In the genomic region with DNA sequence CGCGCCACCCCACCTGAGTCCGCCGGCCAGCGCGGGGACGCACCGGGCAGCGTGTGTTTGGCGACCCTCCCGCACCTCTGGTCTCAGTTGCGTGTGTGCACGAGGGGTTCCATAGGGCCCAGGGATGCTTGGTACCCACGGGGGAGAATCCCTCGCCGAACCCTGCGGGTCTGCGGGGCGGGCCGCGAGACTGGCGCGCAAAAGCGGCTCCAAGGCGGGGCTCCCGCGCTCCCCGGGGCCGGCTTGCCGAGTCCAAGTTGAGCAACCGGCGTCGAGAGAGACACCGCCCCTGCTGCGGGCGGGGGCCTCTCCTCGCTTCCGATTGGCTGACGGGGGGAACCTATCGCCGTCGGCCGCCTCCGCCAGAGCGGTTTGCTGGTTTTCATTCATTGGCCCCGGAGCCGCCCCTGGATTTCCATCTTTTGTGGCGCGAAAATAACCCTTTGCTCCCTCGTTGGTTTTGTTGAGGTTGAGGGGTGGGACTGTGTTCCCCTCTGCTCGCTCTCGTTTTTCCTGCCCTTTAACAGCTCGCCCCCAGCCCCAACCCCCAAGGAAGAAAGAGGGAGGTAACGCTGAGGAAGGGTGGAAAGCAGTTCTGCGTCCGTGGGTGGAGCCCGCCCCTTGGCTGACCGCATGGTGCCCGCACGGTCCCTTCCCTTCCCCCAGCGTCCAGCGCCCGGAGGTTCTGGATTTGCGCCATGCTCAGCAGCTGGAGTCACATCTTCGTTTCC, we compare ENCODE assay signal across 1 cellular context.
TF ChIP-seq lines count a peak whose summit lies in the region.

No MANE protein-coding gene starts in this region.

TF ChIP-seq in HepG2, 621 proteins besides CTCF, POLR2A, EP300 and RAD21 (continued from another document and continues in another):
- TF ChIP-seq AKNA (CRISPR knock-in tag; IDR thresholded peaks at IDR 0.05; ENCODE audit: borderline replicate concordance) (peak; percentile 52; the same call in 1 of the 2 replicates), TFDP2 (CRISPR knock-in tag; IDR thresholded peaks at IDR 0.05) (peak; percentile 94), ZNF251 (CRISPR knock-in tag; IDR thresholded peaks at IDR 0.05) (0 out of 2 replicates have a peak, but pooled peaks have one; percentile 47), ZKSCAN1 (IDR thresholded peaks at IDR 0.05; ENCODE audit: low read length) (no peak), HHEX (CRISPR knock-in tag; IDR thresholded peaks at IDR 0.05) (no peak), SOX6 (IDR thresholded peaks at IDR 0.05) (no peak), SOX6 (CRISPR knock-in tag; IDR thresholded peaks at IDR 0.05) (peak; percentile 72), CREB1 (IDR thresholded peaks at IDR 0.05) (peak; percentile 45; the same call in 1 of the 2 replicates), CREB1 (CRISPR knock-in tag; IDR thresholded peaks at IDR 0.05) (0 out of 2 replicates have a peak, but pooled peaks have one; percentile 36), RNF219 (CRISPR knock-in tag; IDR thresholded peaks at IDR 0.05) (0 out of 2 replicates have a peak, but pooled peaks have one; percentile 45), ZNF543 (CRISPR knock-in tag; IDR thresholded peaks at IDR 0.05) (peak; percentile 87), EED (CRISPR knock-in tag; IDR thresholded peaks at IDR 0.05) (peak; percentile 84), PPARG (CRISPR knock-in tag; conservative IDR thresholded peaks at IDR 0.05) (peak; percentile 66; the same call in 1 of the 2 replicates), ZSCAN30 (CRISPR knock-in tag; IDR thresholded peaks at IDR 0.05) (no peak), TBX3 (IDR thresholded peaks at IDR 0.05; ENCODE audit: borderline replicate concordance) (no peak; the same call in 1 of the 2 replicates), MIER2 (CRISPR knock-in tag; IDR thresholded peaks at IDR 0.05) (no peak), SP5 (CRISPR knock-in tag; IDR thresholded peaks at IDR 0.05; ENCODE audit: borderline replicate concordance, low read depth) (peak; percentile 62; the same call in 1 of the 2 replicates), HIC2 (CRISPR knock-in tag; IDR thresholded peaks at IDR 0.05; ENCODE audit: low read depth) (peak; percentile 56; the same call in 1 of the 2 replicates), GABPA (IDR thresholded peaks at IDR 0.05; ENCODE audit: low read depth, low read length) (no peak), GABPA (CRISPR knock-in tag; IDR thresholded peaks at IDR 0.05; ENCODE audit: low read depth) (peak; percentile 26; the same call in 1 of the 2 replicates), ARNTL (CRISPR knock-in tag; IDR thresholded peaks at IDR 0.05) (peak; percentile 58), TFE3 (CRISPR knock-in tag; IDR thresholded peaks at IDR 0.05) (no peak; the same call in 1 of the 2 replicates), TEAD3 (CRISPR knock-in tag; optimal IDR thresholded peaks at IDR 0.05; ENCODE audit: borderline replicate concordance) (no peak), NRL (CRISPR knock-in tag; IDR thresholded peaks at IDR 0.05; ENCODE audit: borderline replicate concordance) (no peak; the same call in 1 of the 2 replicates), ZNF761 (CRISPR knock-in tag; conservative IDR thresholded peaks at IDR 0.05) (peak; percentile 87; the same call in 1 of the 2 replicates), ATF2 (CRISPR knock-in tag; IDR thresholded peaks at IDR 0.05) (no peak)
- TF ChIP-seq, protein P1, sequence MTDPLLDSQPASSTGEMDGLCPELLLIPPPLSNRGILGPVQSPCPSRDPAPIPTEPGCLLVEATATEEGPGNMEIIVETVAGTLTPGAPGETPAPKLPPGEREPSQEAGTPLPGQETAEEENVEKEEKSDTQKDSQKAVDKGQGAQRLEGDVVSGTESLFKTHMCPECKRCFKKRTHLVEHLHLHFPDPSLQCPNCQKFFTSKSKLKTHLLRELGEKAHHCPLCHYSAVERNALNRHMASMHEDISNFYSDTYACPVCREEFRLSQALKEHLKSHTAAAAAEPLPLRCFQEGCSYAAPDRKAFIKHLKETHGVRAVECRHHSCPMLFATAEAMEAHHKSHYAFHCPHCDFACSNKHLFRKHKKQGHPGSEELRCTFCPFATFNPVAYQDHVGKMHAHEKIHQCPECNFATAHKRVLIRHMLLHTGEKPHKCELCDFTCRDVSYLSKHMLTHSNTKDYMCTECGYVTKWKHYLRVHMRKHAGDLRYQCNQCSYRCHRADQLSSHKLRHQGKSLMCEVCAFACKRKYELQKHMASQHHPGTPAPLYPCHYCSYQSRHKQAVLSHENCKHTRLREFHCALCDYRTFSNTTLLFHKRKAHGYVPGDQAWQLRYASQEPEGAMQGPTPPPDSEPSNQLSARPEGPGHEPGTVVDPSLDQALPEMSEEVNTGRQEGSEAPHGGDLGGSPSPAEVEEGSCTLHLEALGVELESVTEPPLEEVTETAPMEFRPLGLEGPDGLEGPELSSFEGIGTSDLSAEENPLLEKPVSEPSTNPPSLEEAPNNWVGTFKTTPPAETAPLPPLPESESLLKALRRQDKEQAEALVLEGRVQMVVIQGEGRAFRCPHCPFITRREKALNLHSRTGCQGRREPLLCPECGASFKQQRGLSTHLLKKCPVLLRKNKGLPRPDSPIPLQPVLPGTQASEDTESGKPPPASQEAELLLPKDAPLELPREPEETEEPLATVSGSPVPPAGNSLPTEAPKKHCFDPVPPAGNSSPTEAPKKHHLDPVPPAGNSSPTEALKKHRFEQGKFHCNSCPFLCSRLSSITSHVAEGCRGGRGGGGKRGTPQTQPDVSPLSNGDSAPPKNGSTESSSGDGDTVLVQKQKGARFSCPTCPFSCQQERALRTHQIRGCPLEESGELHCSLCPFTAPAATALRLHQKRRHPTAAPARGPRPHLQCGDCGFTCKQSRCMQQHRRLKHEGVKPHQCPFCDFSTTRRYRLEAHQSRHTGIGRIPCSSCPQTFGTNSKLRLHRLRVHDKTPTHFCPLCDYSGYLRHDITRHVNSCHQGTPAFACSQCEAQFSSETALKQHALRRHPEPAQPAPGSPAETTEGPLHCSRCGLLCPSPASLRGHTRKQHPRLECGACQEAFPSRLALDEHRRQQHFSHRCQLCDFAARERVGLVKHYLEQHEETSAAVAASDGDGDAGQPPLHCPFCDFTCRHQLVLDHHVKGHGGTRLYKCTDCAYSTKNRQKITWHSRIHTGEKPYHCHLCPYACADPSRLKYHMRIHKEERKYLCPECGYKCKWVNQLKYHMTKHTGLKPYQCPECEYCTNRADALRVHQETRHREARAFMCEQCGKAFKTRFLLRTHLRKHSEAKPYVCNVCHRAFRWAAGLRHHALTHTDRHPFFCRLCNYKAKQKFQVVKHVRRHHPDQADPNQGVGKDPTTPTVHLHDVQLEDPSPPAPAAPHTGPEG (CRISPR knock-in tag; IDR thresholded peaks at IDR 0.05): peak; percentile 71
- TF ChIP-seq, protein P2, sequence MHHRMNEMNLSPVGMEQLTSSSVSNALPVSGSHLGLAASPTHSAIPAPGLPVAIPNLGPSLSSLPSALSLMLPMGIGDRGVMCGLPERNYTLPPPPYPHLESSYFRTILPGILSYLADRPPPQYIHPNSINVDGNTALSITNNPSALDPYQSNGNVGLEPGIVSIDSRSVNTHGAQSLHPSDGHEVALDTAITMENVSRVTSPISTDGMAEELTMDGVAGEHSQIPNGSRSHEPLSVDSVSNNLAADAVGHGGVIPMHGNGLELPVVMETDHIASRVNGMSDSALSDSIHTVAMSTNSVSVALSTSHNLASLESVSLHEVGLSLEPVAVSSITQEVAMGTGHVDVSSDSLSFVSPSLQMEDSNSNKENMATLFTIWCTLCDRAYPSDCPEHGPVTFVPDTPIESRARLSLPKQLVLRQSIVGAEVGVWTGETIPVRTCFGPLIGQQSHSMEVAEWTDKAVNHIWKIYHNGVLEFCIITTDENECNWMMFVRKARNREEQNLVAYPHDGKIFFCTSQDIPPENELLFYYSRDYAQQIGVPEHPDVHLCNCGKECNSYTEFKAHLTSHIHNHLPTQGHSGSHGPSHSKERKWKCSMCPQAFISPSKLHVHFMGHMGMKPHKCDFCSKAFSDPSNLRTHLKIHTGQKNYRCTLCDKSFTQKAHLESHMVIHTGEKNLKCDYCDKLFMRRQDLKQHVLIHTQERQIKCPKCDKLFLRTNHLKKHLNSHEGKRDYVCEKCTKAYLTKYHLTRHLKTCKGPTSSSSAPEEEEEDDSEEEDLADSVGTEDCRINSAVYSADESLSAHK (CRISPR knock-in tag; IDR thresholded peaks at IDR 0.05; ENCODE audit: borderline replicate concordance): no peak
